8 cellular contexts compared by ENCODE assay signal in the genomic region with DNA sequence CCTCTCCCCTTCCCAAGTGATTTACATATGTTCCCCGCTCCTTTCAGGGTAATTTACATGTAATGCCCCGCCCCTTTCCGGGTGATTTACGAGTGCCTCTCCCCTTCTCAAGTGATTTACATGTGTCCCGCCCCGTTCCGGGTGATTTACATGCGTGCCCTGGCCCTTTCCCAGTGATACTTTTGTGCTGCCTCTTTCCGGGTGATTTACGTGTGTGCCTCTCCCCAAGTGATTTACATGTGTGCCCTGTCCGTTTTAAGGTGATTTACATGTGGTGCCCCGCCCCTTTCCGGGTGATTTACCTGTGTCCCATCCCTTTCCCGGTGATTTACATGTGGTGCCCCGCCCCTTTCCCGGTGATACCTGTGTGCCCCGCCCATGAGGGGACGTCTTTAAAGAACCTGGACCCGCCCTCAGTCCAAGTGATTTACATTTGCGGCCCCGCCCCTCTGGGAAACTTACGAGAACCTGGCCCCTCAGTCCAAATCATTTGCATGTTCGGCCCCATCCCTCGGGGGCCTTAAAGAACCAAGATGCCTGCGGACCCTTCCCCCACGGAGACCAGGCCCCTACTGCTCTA. TPM values are rescaled to one million over a fixed set of nuclear protein-coding genes. Genes with fewer than 3 reads are reported as not detected.
DNase-seq lines count a peak whose midpoint lies in the region; ATAC-seq, FAIRE-seq and TF ChIP-seq lines count a peak whose summit lies in the region.

No MANE protein-coding gene starts in this region.

- peak; percentile 36 for ATAC-seq in HG02623 (IDR thresholded peaks at IDR 0.05; ENCODE audit: unreplicated experiment)

- TF ChIP-seq CTCF in right atrium auricular region (IDR thresholded peaks at IDR 0.05), result no peak

- peaks cover 20% of the 10 kb centered on the region for H3K27me3 Mint-ChIP-seq in T-helper 1 cell treated with Interleukin-12 subunit alpha and Interleukin-12 subunit beta and Interleukin-4 antibody, amounts not matched to agents 30 μg/mL and 1 μg/mL, for 36 hours (ENCODE audit: low read depth)

- peaks cover 0 to 36% of the 10 kb centered on the region in 2 donors for H3K4me1 ChIP-seq in right atrium auricular region
- peaks cover 11% of the 10 kb centered on the region for H3K4me1 ChIP-seq in rectal smooth muscle tissue (ENCODE audit: control insufficient read depth, insufficient read depth, low read length)

- FAIRE-seq in GM12891 (lab: Jason Lieb, UNC), result peak; percentile 99

- H3K27me3 ChIP-seq in right atrium auricular region (no peaks in the 10 kb centered on the region), rectal smooth muscle tissue (ENCODE audit: control insufficient read depth, insufficient read depth, low read length) (no peaks in the 10 kb centered on the region)

- H3K4me1 Mint-ChIP-seq in T-helper 1 cell treated with Interleukin-12 subunit alpha and Interleukin-12 subunit beta and Interleukin-4 antibody, amounts not matched to agents 30 μg/mL and 1 μg/mL, for 36 hours (ENCODE audit: low read depth), result peaks cover 19% of the 10 kb centered on the region

- peaks cover 29% of the 10 kb centered on the region for H3K36me3 ChIP-seq in right atrium auricular region
- H3K36me3 ChIP-seq in rectal smooth muscle tissue (ENCODE audit: control insufficient read depth, insufficient read depth, low read length), result peaks cover 23% of the 10 kb centered on the region

- no peaks in the 10 kb centered on the region for H3K9me3 ChIP-seq in right atrium auricular region

- H3K9me3 Mint-ChIP-seq in T-helper 1 cell treated with Interleukin-12 subunit alpha and Interleukin-12 subunit beta and Interleukin-4 antibody, amounts not matched to agents 30 μg/mL and 1 μg/mL, for 36 hours, result no peaks in the 10 kb centered on the region

- TF ChIP-seq POLR2A in GM12891 (IDR thresholded peaks at IDR 0.05; ENCODE audit: low read depth, low read length), result no peak

- H3K4me3 Mint-ChIP-seq in T-helper 1 cell treated with Interleukin-12 subunit alpha and Interleukin-12 subunit beta and Interleukin-4 antibody, amounts not matched to agents 30 μg/mL and 1 μg/mL, for 36 hours, result peak overlapping the region; percentile 85

- peaks cover 10% of the 10 kb centered on the region for H3K36me3 Mint-ChIP-seq in T-helper 1 cell treated with Interleukin-12 subunit alpha and Interleukin-12 subunit beta and Interleukin-4 antibody, amounts not matched to agents 30 μg/mL and 1 μg/mL, for 36 hours (ENCODE audit: low read depth)

- H3K27ac ChIP-seq in right atrium auricular region (peak overlapping the region; percentile 96 to 97), rectal smooth muscle tissue (ENCODE audit: low read depth, low read length) (peak overlapping the region; percentile 95)

- DNase-seq in GM12891 (ENCODE audit: insufficient read length, low spot score) (no peak), NCI-H1105 treated with DMSO at 0.1 percent for 48 hours (lab: John Stamatoyannopoulos, UW) (peak; percentile 65), amygdala (lab: John Stamatoyannopoulos, UW) (peak in 48 of 56 donors; percentile 41 to 94 (median 77)), right atrium auricular region (ENCODE audit: low spot score) (peak; percentile 89), AG08395 (ENCODE audit: low spot score) (no peak)

- H3K9ac ChIP-seq in rectal smooth muscle tissue (ENCODE audit: low read length), result peak overlapping the region; percentile 8

- peak overlapping the region; percentile 92 for H3K27ac Mint-ChIP-seq in T-helper 1 cell treated with Interleukin-12 subunit alpha and Interleukin-12 subunit beta and Interleukin-4 antibody, amounts not matched to agents 30 μg/mL and 1 μg/mL, for 36 hours

- H3K4me3 ChIP-seq in right atrium auricular region, result peak overlapping the region; percentile 53 to 72
- peak overlapping the region; percentile 56 for H3K4me3 ChIP-seq in rectal smooth muscle tissue (ENCODE audit: low read length)

TF ChIP-seq in GM12891, 5 proteins besides CTCF, POLR2A, EP300 and RAD21:
- TF ChIP-seq POU2F2 (IDR thresholded peaks at IDR 0.05; ENCODE audit: low read depth, low read length) (peak; percentile 40; the same call in 1 of the 2 replicates), SPI1 (IDR thresholded peaks at IDR 0.05; ENCODE audit: low read depth, low read length) (no peak), TAF1 (IDR thresholded peaks at IDR 0.05; ENCODE audit: low read depth, low read length) (no peak), PAX5 (IDR thresholded peaks at IDR 0.05; ENCODE audit: insufficient read depth, low read length, severe bottlenecking) (no peak), POLR2AphosphoS5 (IDR thresholded peaks at IDR 0.05; ENCODE audit: low read depth, low read length) (no peak)

RNA-seq across cellular contexts. Expression of gene LENG9, which starts 0.6 kb away (rescaled TPM):
- polyA plus RNA-seq in GM12891 (2012; ENCODE audit: low read depth, missing spikeins), result 2.0 TPM
- 1 to 10 TPM; 2.1 to 4.9 TPM for total RNA-seq in right atrium auricular region

RNA-seq across cellular contexts. Expression of gene CDC42EP5, which starts 9.0 kb away (rescaled TPM):
- polyA plus RNA-seq in GM12891 (2012; ENCODE audit: low read depth, missing spikeins), result 1.3 TPM
- total RNA-seq in right atrium auricular region, result 10 to 100 TPM; 11.4 to 15.2 TPM

RNA-seq across cellular contexts. Expression of gene LENG8, which starts 15.1 kb away (rescaled TPM):
- 142 TPM for polyA plus RNA-seq in GM12891 (2012; ENCODE audit: low read depth, missing spikeins)
- total RNA-seq in right atrium auricular region, result 10 to 100 TPM; 32.1 to 36.4 TPM

RNA-seq across cellular contexts. Expression of gene LAIR2, which starts 38.5 kb away (rescaled TPM):
- 1.2 TPM for polyA plus RNA-seq in GM12891 (2012; ENCODE audit: low read depth, missing spikeins)
- total RNA-seq in right atrium auricular region, result not detected

RNA-seq across cellular contexts. Expression of gene TTYH1, which starts 48.9 kb away (rescaled TPM):
- polyA plus RNA-seq in GM12891 (2012; ENCODE audit: low read depth, missing spikeins), result 0.58 TPM
- 1 to 10 TPM; 1.7 to 2.7 TPM for total RNA-seq in right atrium auricular region

Comparison
In these comparisons a context has a peak if more than half of its experiments do, and no peak if none do; other contexts are left out.
1. DNase-seq: peak in NCI-H1105 treated with DMSO at 0.1 percent for 48 hours (single experiment), amygdala (48 of 56) and right atrium auricular region (single experiment); none in GM12891 (single experiment) and AG08395 (single experiment).